1 cellular context compared by ENCODE assay signal in the genomic region with DNA sequence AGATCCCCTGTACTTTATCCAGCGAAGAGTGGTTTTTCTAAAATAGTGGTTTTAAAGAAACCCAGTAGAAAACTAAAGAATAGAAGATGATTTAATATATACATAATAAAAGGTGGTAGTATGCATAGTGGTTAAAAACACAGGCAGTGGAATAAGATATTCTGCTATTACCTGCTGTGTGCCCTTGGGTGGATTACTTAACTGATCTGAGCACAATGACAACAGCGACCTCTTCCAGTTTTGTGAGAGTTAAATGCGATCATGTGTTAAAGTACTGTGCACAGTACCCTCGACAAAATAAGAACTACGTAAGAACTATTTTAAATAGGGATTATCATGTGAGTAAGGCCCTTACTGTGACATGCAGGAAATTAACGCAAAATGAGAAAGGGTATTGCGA.
TF ChIP-seq lines count a peak whose summit lies in the region.

No MANE protein-coding gene starts in this region.

TF ChIP-seq in HepG2, 621 proteins besides CTCF, POLR2A, EP300 and RAD21 (continued from another document):
- peak; percentile 30; the same call in 1 of the 2 replicates for TF ChIP-seq ZNF768 (CRISPR knock-in tag; IDR thresholded peaks at IDR 0.05)
TF ChIP-seq in HepG2: peak in this region for 1.
